ENCODE assay signal across 2 cellular contexts in genomic region chr1:201258763-201259230, GRCh38.
TF ChIP-seq lines count a peak whose summit lies in the region.

No MANE protein-coding gene starts in this region.

TF ChIP-seq in HCT116, 20 proteins besides CTCF, POLR2A, EP300 and RAD21:
- TF ChIP-seq ZNF274 (IDR thresholded peaks at IDR 0.05; ENCODE audit: low read depth, low read length) (no peak), ZFX (IDR thresholded peaks at IDR 0.05) (no peak), FOSL1 (IDR thresholded peaks at IDR 0.05; ENCODE audit: low read depth) (no peak), SIN3A (IDR thresholded peaks at IDR 0.05; ENCODE audit: low read depth) (no peak), CBX3 (IDR thresholded peaks at IDR 0.05; ENCODE audit: low read depth) (no peak), SP1 (IDR thresholded peaks at IDR 0.05; ENCODE audit: low read depth) (no peak), REST (IDR thresholded peaks at IDR 0.05; ENCODE audit: low read depth) (no peak), CEBPB (IDR thresholded peaks at IDR 0.05; ENCODE audit: low read depth) (no peak), ELF1 (IDR thresholded peaks at IDR 0.05; ENCODE audit: borderline replicate concordance, low read depth) (no peak), EZH2phosphoT487 (IDR thresholded peaks at IDR 0.05; ENCODE audit: borderline replicate concordance) (no peak), EGR1 (IDR thresholded peaks at IDR 0.05; ENCODE audit: low read depth) (no peak), ATF3 (IDR thresholded peaks at IDR 0.05) (no peak), MAX (IDR thresholded peaks at IDR 0.05) (no peak), ZBTB33 (IDR thresholded peaks at IDR 0.05; ENCODE audit: extremely low read depth, insufficient replicate concordance, low read length) (no peak), JUND (IDR thresholded peaks at IDR 0.05) (no peak), SRF (IDR thresholded peaks at IDR 0.05; ENCODE audit: low read depth) (no peak), POLR2AphosphoS5 (IDR thresholded peaks at IDR 0.05; ENCODE audit: low read depth, low read length) (no peak)
TF ChIP-seq in HCT116: peak in this region for 0.

TF ChIP-seq in H1, 55 proteins besides CTCF, POLR2A, EP300 and RAD21:
- TF ChIP-seq TBP (IDR thresholded peaks at IDR 0.05; ENCODE audit: low read depth, low read length), result no peak
- TF ChIP-seq TEAD4 (IDR thresholded peaks at IDR 0.05; ENCODE audit: low read depth, low read length), result no peak
- no peak for TF ChIP-seq RBBP5 (IDR thresholded peaks at IDR 0.05; ENCODE audit: borderline replicate concordance, low read depth, low read length)
